In genomic region chr10:97463363-97464132, GRCh38 we compare ENCODE assay signal across 8 cellular contexts. TPM values are rescaled to one million over a fixed set of nuclear protein-coding genes. Genes with fewer than 3 reads are reported as not detected.
DNase-seq lines count a peak whose midpoint lies in the region; ATAC-seq and TF ChIP-seq lines count a peak whose summit lies in the region.

No MANE protein-coding gene starts in this region.

- H3K4me3 ChIP-seq in HEK293 (ENCODE audit: low read depth, low read length): no peak overlapping the region

- CTCF ChIA-PET in HEK293 (lab: Yijun Ruan, JAX): interaction anchor here (0.5 to 8.2 kb wide), 19 partner anchors 10 to 273 kb away, joined by 3 to 81 read pairs (median 5); partner anchors contain the start of gene PI4K2A

- no peak overlapping the region for H3K27ac ChIP-seq in HEK293 (ENCODE audit: extremely low read depth, low read depth, low read length)

- no peaks in the 10 kb centered on the region for H3K9me3 ChIP-seq in HEK293 (ENCODE audit: control insufficient read depth, insufficient read depth, low read depth, low read length)

- DNase-seq in DMS114 treated with DMSO at 0.1 percent for 48 hours (lab: John Stamatoyannopoulos, UW; ENCODE audit: unreplicated experiment): peak; percentile 16
- peak; percentile 73 for DNase-seq in OCI-M1 (lab: John Stamatoyannopoulos, UW)
- DNase-seq in amniotic epithelial cell (ENCODE audit: low read depth): peak; percentile 63
- DNase-seq in hepatic stellate cell (ENCODE audit: low spot score): peak; percentile 43
- peak; percentile 42 for DNase-seq in sciatic nerve (ENCODE audit: low spot score)

- no peaks in the 10 kb centered on the region for H3K4me1 ChIP-seq in HEK293 (ENCODE audit: control insufficient read depth, insufficient read depth, low read length)

- H3K36me3 ChIP-seq in HEK293 (ENCODE audit: control insufficient read depth in 2 of 2, insufficient read depth in 1 of 2, low read length in 2 of 2): peaks cover 54 to 97% of the 10 kb centered on the region in 2 experiments

- POLR2A ChIA-PET in HEK293 (lab: Yijun Ruan, JAX): interaction anchor here (0.9 kb wide), 1 partner anchor 91 kb away, joined by 3 read pairs; no protein-coding TSS in a partner anchor

- intact Hi-C loops in sciatic nerve (cut with DNase I): loop anchor here (5.0 kb wide), 1 partner anchor 89 kb away; no protein-coding TSS in a partner anchor

- peak; percentile 82 for TF ChIP-seq CTCF in HEK293 (tag by site-specific recombination; IDR thresholded peaks at IDR 0.05)

- ATAC-seq in sciatic nerve (peak; percentile 85), GM21381 (IDR thresholded peaks at IDR 0.05; ENCODE audit: unreplicated experiment) (no peak), GM21737 (IDR thresholded peaks at IDR 0.05; ENCODE audit: unreplicated experiment) (no peak)

TF ChIP-seq in HEK293, 187 proteins besides CTCF, POLR2A, EP300 and RAD21:
- TF ChIP-seq ZNF404 (tag by site-specific recombination; IDR thresholded peaks at IDR 0.05): no peak
- TF ChIP-seq KLF8 (tag by site-specific recombination; IDR thresholded peaks at IDR 0.05): 0 out of 2 replicates have a peak, but pooled peaks have one; percentile 44
- TF ChIP-seq ZNF341 (tag by site-specific recombination; IDR thresholded peaks at IDR 0.05; ENCODE audit: low read depth): no peak
- TF ChIP-seq ZNF10 (tag by site-specific recombination; IDR thresholded peaks at IDR 0.05): no peak
- no peak for TF ChIP-seq YY2 (tag by site-specific recombination; IDR thresholded peaks at IDR 0.05)
- no peak for TF ChIP-seq KLF1 (tag by site-specific recombination; IDR thresholded peaks at IDR 0.05)
- TF ChIP-seq SP7 (tag by site-specific recombination; IDR thresholded peaks at IDR 0.05): no peak
- peak; percentile 77 for TF ChIP-seq ZNF654 (tag by site-specific recombination; IDR thresholded peaks at IDR 0.05; ENCODE audit: low read depth)
- TF ChIP-seq ZEB2 (tag by site-specific recombination; IDR thresholded peaks at IDR 0.05): 0 out of 2 replicates have a peak, but pooled peaks have one; percentile 38
- TF ChIP-seq PRDM1 (tag by site-specific recombination; IDR thresholded peaks at IDR 0.05): peak; percentile 95
- TF ChIP-seq ZFP41 (tag by site-specific recombination; IDR thresholded peaks at IDR 0.05; ENCODE audit: borderline replicate concordance): no peak
- peak; percentile 52 for TF ChIP-seq ZNF629 (tag by site-specific recombination; IDR thresholded peaks at IDR 0.05)
- TF ChIP-seq ZNF639 (tag by site-specific recombination; IDR thresholded peaks at IDR 0.05): no peak
- peak; percentile 98 for TF ChIP-seq ZNF2 (tag by site-specific recombination; IDR thresholded peaks at IDR 0.05)
- TF ChIP-seq ZNF660 (tag by site-specific recombination; IDR thresholded peaks at IDR 0.05): peak; percentile 53; the same call in 1 of the 2 replicates
- peak; percentile 38; the same call in 1 of the 2 replicates for TF ChIP-seq SCRT2 (tag by site-specific recombination; IDR thresholded peaks at IDR 0.05)
- no peak for TF ChIP-seq IKZF3 (tag by site-specific recombination; IDR thresholded peaks at IDR 0.05)
- no peak for TF ChIP-seq ZBTB48 (tag by site-specific recombination; IDR thresholded peaks at IDR 0.05)
- TF ChIP-seq SP2 (tag by site-specific recombination; IDR thresholded peaks at IDR 0.05): no peak
- TF ChIP-seq TSHZ1 (tag by site-specific recombination; IDR thresholded peaks at IDR 0.05; ENCODE audit: borderline replicate concordance): no peak
- no peak for TF ChIP-seq ZNF692 (tag by site-specific recombination; IDR thresholded peaks at IDR 0.05)
- TF ChIP-seq ZNF580 (tag by site-specific recombination; IDR thresholded peaks at IDR 0.05): no peak
- no peak for TF ChIP-seq ZNF555 (tag by site-specific recombination; conservative IDR thresholded peaks at IDR 0.05)
- no peak for TF ChIP-seq ZNF529 (tag by site-specific recombination; IDR thresholded peaks at IDR 0.05; ENCODE audit: insufficient replicate concordance)
- peak; percentile 66 for TF ChIP-seq ZBTB17 (tag by site-specific recombination; IDR thresholded peaks at IDR 0.05)

RNA-seq across cellular contexts. Expression of gene ZDHHC16, which starts 17.6 kb away (rescaled TPM):
- total RNA-seq in sciatic nerve: 32.1 TPM

RNA-seq across cellular contexts. Expression of gene EXOSC1, which starts 17.7 kb away (rescaled TPM):
- 37.0 TPM for total RNA-seq in sciatic nerve

RNA-seq across cellular contexts. Expression of gene MMS19, which starts 34.7 kb away (rescaled TPM):
- total RNA-seq in sciatic nerve: 65.9 TPM

RNA-seq across cellular contexts. Expression of gene UBTD1, which starts 35.2 kb away (rescaled TPM):
- 8.1 TPM for total RNA-seq in sciatic nerve

RNA-seq across cellular contexts. Expression of gene PGAM1, which starts 37.6 kb away (rescaled TPM):
- 117 TPM for total RNA-seq in sciatic nerve

Comparison
In these comparisons a context has a peak if more than half of its experiments do, and no peak if none do; other contexts are left out.
1. DNase-seq: peak in every context shown above with its lines; median percentile 73 in OCI-M1; 63 in amniotic epithelial cell; 43 in hepatic stellate cell; 42 in sciatic nerve; 16 in DMS114 treated with DMSO at 0.1 percent for 48 hours.